Comparison of ENCODE assay signal across 11 cellular contexts in genomic region chr2:54092940-54093339, GRCh38. TPM values are rescaled to one million over a fixed set of nuclear protein-coding genes. Genes with fewer than 3 reads are reported as not detected.
DNase-seq lines count a peak whose midpoint lies in the region; ATAC-seq and TF ChIP-seq lines count a peak whose summit lies in the region.
"Had no signal": no experiment of that assay in that cellular context is flagged by ENCODE, and none has a peak within 500 bp of the region (broad histone marks: within the 10 kb centered on the region; RNA-seq: fewer than 3 reads in every experiment).

No MANE protein-coding gene starts in this region.

- H3K27ac ChIP-seq in Karpas-422 (ENCODE audit: low read length) (peak overlapping the region; percentile 91), neuronal stem cell (replicated peaks; ENCODE audit: low read length) (peak overlapping the region; percentile 10)

- no peaks in the 10 kb centered on the region for H3K79me2 ChIP-seq in Karpas-422 (ENCODE audit: low read length)

- TF ChIP-seq CTCF in Caco-2 (IDR thresholded peaks at IDR 0.05; ENCODE audit: insufficient read depth in 1 of 2, low read depth in 1 of 2, low read length in 1 of 2, severe bottlenecking in 1 of 2, unreplicated experiment in 1 of 2): no peak

- no peak overlapping the region for H2BK120ac ChIP-seq in neuronal stem cell (ENCODE audit: low read depth, low read length)

- H3K18ac ChIP-seq in neuronal stem cell (ENCODE audit: low read length): no peak overlapping the region

- H3K4me1 ChIP-seq in Karpas-422 (ENCODE audit: low read length) (peaks cover 69% of the 10 kb centered on the region), neuronal stem cell (ENCODE audit: control insufficient read depth in 2 of 2, insufficient read depth in 1 of 2, low read depth in 1 of 2, low read length in 2 of 2) (peaks cover 7 to 8% of the 10 kb centered on the region in 2 donors), Caco-2 (peaks cover 18% of the 10 kb centered on the region)

- H2AFZ ChIP-seq in Karpas-422 (ENCODE audit: low read length) (no peak overlapping the region), neuronal stem cell (ENCODE audit: low read length) (no peak overlapping the region)

- no peaks in the 10 kb centered on the region for H3K9me3 ChIP-seq in Karpas-422 (ENCODE audit: low read length)
- peaks cover 0 to 2% of the 10 kb centered on the region in 2 donors for H3K9me3 ChIP-seq in neuronal stem cell (replicated peaks in 1 of 2; ENCODE audit: control insufficient read depth in 2 of 2, insufficient read depth in 1 of 2, low read depth in 1 of 2, low read length in 2 of 2)
- H3K9me3 ChIP-seq in Caco-2: peaks cover 6% of the 10 kb centered on the region

- peaks cover 3% of the 10 kb centered on the region for H3K36me3 Mint-ChIP-seq in activated CD8-positive, alpha-beta memory T cell treated with anti-CD3 and anti-CD28 coated beads, Interleukin-2, amount 10 ng/mL, durations not matched to agents 7 days and 5 days
- no peaks in the 10 kb centered on the region for H3K36me3 Mint-ChIP-seq in Caco-2 (ENCODE audit: insufficient read depth, unreplicated experiment)

- CTCF ChIA-PET in activated CD8-positive, alpha-beta memory T cell treated with anti-CD3 and anti-CD28 coated beads, Interleukin-2, amount 10 ng/mL, durations not matched to agents 7 days and 5 days (lab: Charles Lee): interaction anchor here (1.1 to 3.3 kb wide), 3 partner anchors 10 to 14 kb away, joined by 3 to 13 read pairs (median 3); no protein-coding TSS in a partner anchor
- CTCF ChIA-PET in Caco-2 (lab: Charles Lee): interaction anchor here (2.1 kb wide), 1 partner anchor 14 kb away, joined by 5 read pairs; no protein-coding TSS in a partner anchor

- peaks cover 13% of the 10 kb centered on the region for H3K4me1 Mint-ChIP-seq in activated CD8-positive, alpha-beta memory T cell treated with anti-CD3 and anti-CD28 coated beads, Interleukin-2, amount 10 ng/mL, durations not matched to agents 7 days and 5 days
- H3K4me1 Mint-ChIP-seq in Caco-2 (ENCODE audit: low read depth, unreplicated experiment): peaks cover 7% of the 10 kb centered on the region

- ATAC-seq in activated CD8-positive, alpha-beta memory T cell treated with anti-CD3 and anti-CD28 coated beads, Interleukin-2, amount 10 ng/mL, durations not matched to agents 7 days and 5 days: peak; percentile 42
- ATAC-seq in HG02588 (IDR thresholded peaks at IDR 0.05; ENCODE audit: unreplicated experiment): peak; percentile 49
- ATAC-seq: SK-N-SH treated with all-trans-retinoic acid at 6 μM for 48 hours had no signal

- no peak for DNase-seq in activated CD8-positive, alpha-beta memory T cell treated with anti-CD3 and anti-CD28 coated beads, Interleukin-2, amount 10 ng/mL, durations not matched to agents 7 days and 5 days
- DNase-seq in activated CD8-positive, alpha-beta memory T cell treated with anti-CD3 and anti-CD28 coated beads for 24 hours: no peak
- DNase-seq in Karpas-422 (peak; percentile 87), neuronal stem cell (ENCODE audit: low spot score) (no peak), G401 (ENCODE audit: low spot score) (no peak), Caco-2 (no peak), hypothalamus (lab: John Stamatoyannopoulos, UW) (no peak)
- DNase-seq: stimulated activated CD4-positive, alpha-beta T cell treated with anti-CD3 and anti-CD28 coated beads, Interleukin-2, amount 100 ng/mL, for 48 hours had no signal

- H4K8ac ChIP-seq in neuronal stem cell (ENCODE audit: low read depth, low read length): no peak overlapping the region

- H3K4me3 ChIP-seq in Karpas-422 (ENCODE audit: low read length) (peak overlapping the region; percentile 54), neuronal stem cell (ENCODE audit: low read length in 2 of 2) (no peak overlapping the region), Caco-2 (ENCODE audit: low read depth, low read length) (no peak overlapping the region)

- no peak overlapping the region for H3K23ac ChIP-seq in neuronal stem cell (ENCODE audit: low read depth, low read length, poor library complexity)

- intact Hi-C loops in Caco-2 (cut with micrococcal nuclease; ENCODE audit: unreplicated experiment): no loop called here

- peak overlapping the region; percentile 22 for H3K27ac Mint-ChIP-seq in activated CD8-positive, alpha-beta memory T cell treated with anti-CD3 and anti-CD28 coated beads, Interleukin-2, amount 10 ng/mL, durations not matched to agents 7 days and 5 days
- no peak overlapping the region for H3K27ac Mint-ChIP-seq in Caco-2 (ENCODE audit: unreplicated experiment)
- H3K27ac Mint-ChIP-seq: activated naive CD8-positive, alpha-beta T cell had no signal

- no peak overlapping the region for H2BK12ac ChIP-seq in neuronal stem cell (ENCODE audit: low read length)

- H3K9me2 ChIP-seq in Karpas-422 (replicated peaks; ENCODE audit: insufficient read depth, low read length): no peaks in the 10 kb centered on the region

- BruUV-seq in Caco-2 (replicated peaks; lab: Mats Ljungman, UMichigan): no TSS peak

- no peak overlapping the region for H2AK5ac ChIP-seq in neuronal stem cell (ENCODE audit: low read depth, low read length)

- H3K79me1 ChIP-seq in neuronal stem cell (ENCODE audit: low read depth, low read length): no peaks in the 10 kb centered on the region

- H3K27me3 Mint-ChIP-seq in activated CD8-positive, alpha-beta memory T cell treated with anti-CD3 and anti-CD28 coated beads, Interleukin-2, amount 10 ng/mL, durations not matched to agents 7 days and 5 days: no peaks in the 10 kb centered on the region
- peaks cover 12% of the 10 kb centered on the region for H3K27me3 Mint-ChIP-seq in Caco-2 (ENCODE audit: insufficient read depth, unreplicated experiment)
- H3K27me3 Mint-ChIP-seq: activated naive CD8-positive, alpha-beta T cell had no signal

- in situ Hi-C loops in G401 (cut with HindIII; ENCODE audit: low sequenced_read_pairs): no loop called here

- H3K36me3 ChIP-seq in Karpas-422 (ENCODE audit: insufficient read depth, low read length) (no peaks in the 10 kb centered on the region), neuronal stem cell (replicated peaks in 1 of 2; ENCODE audit: control insufficient read depth in 2 of 2, insufficient read depth in 2 of 2, low read length in 2 of 2) (no peaks in the 10 kb centered on the region), Caco-2 (ENCODE audit: control insufficient read depth, insufficient read depth, low read length) (no peaks in the 10 kb centered on the region)

- H3K9ac ChIP-seq in Karpas-422 (ENCODE audit: low read length): peak overlapping the region; percentile 66
- H3K9ac ChIP-seq in neuronal stem cell (ENCODE audit: low read depth, low read length, poor library complexity): no peak overlapping the region

- POLR2A ChIA-PET in Caco-2 (lab: Charles Lee): interaction anchor here (0.6 kb wide), 1 partner anchor 17 kb away, joined by 3 read pairs; no protein-coding TSS in a partner anchor

- H3K4me3 Mint-ChIP-seq in activated CD8-positive, alpha-beta memory T cell treated with anti-CD3 and anti-CD28 coated beads, Interleukin-2, amount 10 ng/mL, durations not matched to agents 7 days and 5 days: no peak overlapping the region
- no peak overlapping the region for H3K4me3 Mint-ChIP-seq in Caco-2 (ENCODE audit: unreplicated experiment)
- H3K4me3 Mint-ChIP-seq: activated naive CD8-positive, alpha-beta T cell had no signal

- H3K27me3 ChIP-seq in Karpas-422 (ENCODE audit: low read length) (no peaks in the 10 kb centered on the region), neuronal stem cell (ENCODE audit: control insufficient read depth in 3 of 3, insufficient read depth in 3 of 3, low read depth in 1 of 3, low read length in 3 of 3) (no peaks in the 10 kb centered on the region), Caco-2 (replicated peaks; ENCODE audit: control insufficient read depth, insufficient read depth, low read length) (no peaks in the 10 kb centered on the region)

- no peaks in the 10 kb centered on the region for H3K9me3 Mint-ChIP-seq in activated CD8-positive, alpha-beta memory T cell treated with anti-CD3 and anti-CD28 coated beads, Interleukin-2, amount 10 ng/mL, durations not matched to agents 7 days and 5 days (ENCODE audit: low read depth)
- H3K9me3 Mint-ChIP-seq in Caco-2 (ENCODE audit: unreplicated experiment): peaks cover 10% of the 10 kb centered on the region

- H2BK15ac ChIP-seq in neuronal stem cell (ENCODE audit: low read length): no peak overlapping the region

- H3K14ac ChIP-seq in neuronal stem cell (ENCODE audit: low read length): no peak overlapping the region

- no peaks in the 10 kb centered on the region for H4K20me1 ChIP-seq in Karpas-422 (ENCODE audit: insufficient read depth, low read depth, low read length)

- WGBS in neuronal stem cell (ENCODE audit: extremely low coverage in 2 of 2, insufficient read length in 2 of 2, insufficient replicate concordance in 1 of 2), 2 donors: no CpG with 5 or more reads among the region's 4 CpGs

- H3K4me2 ChIP-seq in Karpas-422 (ENCODE audit: low read depth, low read length, poor library complexity, severe bottlenecking) (peak overlapping the region; percentile 68), neuronal stem cell (ENCODE audit: insufficient read depth, low read length, poor library complexity, severe bottlenecking) (no peak overlapping the region)

- no peak overlapping the region for H4K91ac ChIP-seq in neuronal stem cell (ENCODE audit: low read depth, low read length, poor library complexity)

- no peak overlapping the region for H2BK5ac ChIP-seq in neuronal stem cell (ENCODE audit: low read length)

- no peak overlapping the region for H3K4ac ChIP-seq in neuronal stem cell (ENCODE audit: low read length)

RNA-seq across cellular contexts. Expression of gene ACYP2, which starts 22.5 kb away (rescaled TPM):
- total RNA-seq in activated CD8-positive, alpha-beta memory T cell treated with anti-CD3 and anti-CD28 coated beads, Interleukin-2, amount 10 ng/mL, durations not matched to agents 7 days and 5 days: 1 to 10 TPM; 9.9 TPM
- total RNA-seq in Karpas-422 (2014; rRNA removed; shearing (Covaris generic); ENCODE audit: low replicate concordance): 19.8 and 22.8 TPM in 2 replicates
- polyA plus RNA-seq in neuronal stem cell (2013, experiment 1 of 2): 14.2 TPM
- polyA plus RNA-seq in neuronal stem cell (2013, experiment 2 of 2): 14.8 TPM
- 6.2 and 15.5 TPM in 2 replicates for total RNA-seq in G401 (2014; rRNA removed; shearing (Covaris generic))
- 4.1 and 5.4 TPM in 2 replicates for total RNA-seq in Caco-2 (2022)
